In the genomic region with DNA sequence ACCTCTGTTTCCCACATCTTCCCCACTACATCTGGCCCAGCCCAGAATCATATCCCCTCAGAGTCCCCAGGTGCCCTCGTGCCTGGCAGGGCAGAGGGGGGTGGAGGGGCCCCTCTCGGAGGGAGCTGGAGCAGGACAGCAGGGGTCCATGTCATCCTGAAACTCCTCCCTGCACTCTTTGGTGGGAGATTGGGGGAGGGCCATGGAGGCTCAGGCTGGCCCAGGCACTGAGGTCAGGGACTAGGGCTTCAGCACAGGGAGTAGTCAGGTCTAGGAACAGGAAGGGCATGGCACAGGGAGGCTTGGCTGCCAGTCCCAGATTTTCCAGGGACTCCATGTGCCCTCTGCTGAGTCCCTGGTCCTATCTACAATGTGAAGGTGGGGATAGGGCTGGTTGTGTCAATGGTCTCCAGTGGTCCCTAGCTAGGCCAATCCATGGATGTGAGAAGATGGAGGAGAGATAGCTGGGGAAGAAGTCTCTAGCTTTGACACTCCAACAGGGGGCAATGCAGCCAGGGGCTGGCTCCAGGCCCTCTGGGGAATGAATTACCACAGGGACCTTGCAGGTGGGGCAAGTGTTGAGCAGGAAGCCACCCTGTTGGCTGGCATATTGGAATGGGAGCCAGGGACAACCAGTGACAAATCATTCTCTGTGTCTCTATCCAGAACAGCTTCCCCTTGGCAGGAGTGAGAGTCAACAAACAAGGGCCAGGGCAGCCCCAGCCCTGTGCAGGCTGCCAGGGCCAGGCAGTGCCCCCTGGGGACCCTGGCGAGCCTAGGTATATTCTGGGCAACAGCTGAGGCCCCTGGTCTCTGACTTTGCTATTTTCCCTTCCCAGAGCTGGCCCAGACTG, we compare ENCODE assay signal across 20 cellular contexts.
DNase-seq lines count a peak whose midpoint lies in the region; ATAC-seq, FAIRE-seq and TF ChIP-seq lines count a peak whose summit lies in the region.
"Had no signal": no experiment of that assay in that cellular context is flagged by ENCODE, and none has a peak within 500 bp of the region (broad histone marks: within the 10 kb centered on the region; RNA-seq: fewer than 3 reads in every experiment).

No MANE protein-coding gene starts in this region.

- H3K27me3 ChIP-seq in pancreas = peaks cover 0 to 4% (median 0%) of the 10 kb centered on the region in 4 donors

- peak; percentile 6 for DNase-seq in GM13976 (ENCODE audit: low spot score)
- DNase-seq in NCI-H1092 treated with DMSO at 0.1 percent for 48 hours (lab: John Stamatoyannopoulos, UW) = peak; percentile 29
- no peak for DNase-seq in left cardiac atrium
- peak in 1 of 6 donors; percentile 31 for DNase-seq in pancreas
- DNase-seq in activated CD4-positive, alpha-beta T cell treated with anti-CD3 and anti-CD28 coated beads, Interleukin-2, amount 50 U/mL, for 4 hours = no peak
- no peak for DNase-seq in kidney
- DNase-seq: CD8-positive, alpha-beta memory T cell; DMS79; IMR-90; Karpas-422; MM.1S; NCI-H1417; NCI-H1930; NCI-H2171; NCI-H774; PC-9; SW 1271 had no signal

- H3K9me3 ChIP-seq in pancreas = no peaks in the 10 kb centered on the region
- no peaks in the 10 kb centered on the region for H3K9me3 ChIP-seq in kidney (ENCODE audit: control insufficient read depth in 1 of 2, low read length in 2 of 2)

- H3K9ac ChIP-seq in kidney (ENCODE audit: low read length in 2 of 2) = no peak overlapping the region

- H3K4me1 ChIP-seq in pancreas = no peaks in the 10 kb centered on the region
- peaks cover 0 to 6% of the 10 kb centered on the region in 2 donors for H3K4me1 ChIP-seq in kidney (ENCODE audit: control insufficient read depth in 1 of 2, insufficient read depth in 1 of 2, low read depth in 1 of 2, low read length in 2 of 2)

- H3K27ac ChIP-seq in pancreas = no peak overlapping the region
- H3K27ac ChIP-seq in kidney (ENCODE audit: low read depth in 2 of 2, low read length in 2 of 2) = no peak overlapping the region
- H3K27ac ChIP-seq: PC-9 had no signal

- ATAC-seq in left cardiac atrium (peak; percentile 39 to 49), pancreas (peak in 3 of 4 donors; percentile 50 to 77 (median 52)), GM19452 (IDR thresholded peaks at IDR 0.05; ENCODE audit: unreplicated experiment) (no peak), GM21529 (IDR thresholded peaks at IDR 0.05; ENCODE audit: unreplicated experiment) (no peak)

- H3K4me3 ChIP-seq in pancreas (no peak overlapping the region), kidney (ENCODE audit: low read length in 2 of 2) (no peak overlapping the region)
- H3K4me3 ChIP-seq: PC-9 had no signal

- intact Hi-C loops in left cardiac atrium (cut with DNase I) (no loop called here), pancreas (cut with DNase I) (no loop called here), kidney (cut with DNase I) (no loop called here)

- in situ Hi-C loops in GM13976 (cut with MboI; ENCODE audit: low sequenced_read_pairs, unreplicated experiment) = no loop called here

- FAIRE-seq in pancreas (lab: Jason Lieb, UNC) = no peak
- FAIRE-seq in kidney (lab: Jason Lieb, UNC) = no peak
- FAIRE-seq: D721Med had no signal

- 89 to 90% methylated on average over 3 of the region's 3 CpGs for WGBS in pancreas, 2 donors

- TF ChIP-seq CTCF in GM13976 (IDR thresholded peaks at IDR 0.05; ENCODE audit: borderline replicate concordance, control extremely low read depth, extremely low read depth, insufficient read depth, missing control alignments) = no peak
- TF ChIP-seq CTCF in pancreas (IDR thresholded peaks at IDR 0.05) = no peak
- TF ChIP-seq CTCF in kidney (IDR thresholded peaks at IDR 0.05; ENCODE audit: borderline replicate concordance, extremely low read depth, insufficient read depth) = no peak

- no peaks in the 10 kb centered on the region for H3K36me3 ChIP-seq in pancreas
- H3K36me3 ChIP-seq in kidney (ENCODE audit: control insufficient read depth in 1 of 2, insufficient read depth in 2 of 2, low read length in 2 of 2) = no peaks in the 10 kb centered on the region

Comparison
In these comparisons a context has a peak if more than half of its experiments do, and no peak if none do; other contexts are left out.
1. DNase-seq: peak in GM13976 (single experiment) and NCI-H1092 treated with DMSO at 0.1 percent for 48 hours (single experiment); none in left cardiac atrium (single experiment), activated CD4-positive, alpha-beta T cell treated with anti-CD3 and anti-CD28 coated beads, Interleukin-2, amount 50 U/mL, for 4 hours (0 of 2) and kidney (single experiment).
2. ATAC-seq: peak in left cardiac atrium (2 of 2) and pancreas (3 of 4); none in GM19452 (single experiment) and GM21529 (single experiment).